ENCODE assay signal across 8 cellular contexts in the genomic region with DNA sequence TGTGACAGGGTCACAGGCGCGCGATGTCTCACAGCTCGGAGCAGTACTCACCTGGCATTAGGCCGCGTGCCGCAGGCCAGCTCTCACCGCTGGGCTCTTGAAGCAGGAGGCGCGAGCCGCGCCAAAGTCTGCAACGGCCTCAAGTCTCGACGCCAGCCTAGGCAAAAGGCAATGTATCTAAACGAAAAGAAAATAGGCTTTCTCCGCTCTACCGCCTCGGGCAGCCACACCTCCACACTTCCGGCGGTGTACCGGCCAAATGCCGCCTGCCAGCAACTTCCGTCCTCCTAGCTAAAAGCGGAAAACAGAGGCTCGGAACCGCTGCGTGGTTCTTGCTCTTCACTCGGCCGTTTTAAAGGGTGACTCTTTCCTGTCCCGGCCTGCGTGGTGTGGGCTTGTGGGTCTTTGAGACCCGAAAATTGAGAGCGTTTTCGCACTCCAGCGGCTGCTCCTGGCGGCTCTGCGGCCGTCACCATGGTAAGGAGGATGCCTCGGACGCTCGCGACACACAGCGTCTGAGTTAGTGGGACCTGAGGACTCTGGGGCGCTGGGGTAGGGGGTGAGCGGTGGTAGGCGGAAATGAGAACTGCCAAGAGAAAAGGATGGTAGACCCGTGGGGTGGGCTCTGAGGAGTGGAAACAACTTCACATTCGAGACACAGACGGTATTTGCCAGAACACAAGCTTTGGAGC. TPM values are rescaled to one million over a fixed set of nuclear protein-coding genes. Genes with fewer than 3 reads are reported as not detected.
DNase-seq lines count a peak whose midpoint lies in the region; ATAC-seq, FAIRE-seq and TF ChIP-seq lines count a peak whose summit lies in the region.

Gene GFM2, minus strand, starts transcription at position 231 of the 692 bp plus-strand sequence. CDS start 3,375 bp downstream, outside the sequence.
Gene NSA2, plus strand, starts transcription at position 363 of the 692 bp plus-strand sequence. Its CDS starts 112 bp downstream, at position 475.

- H2AFZ ChIP-seq in smooth muscle cell (ENCODE audit: low read depth) = peak within 1 kb of the TSS; percentile 99

- FAIRE-seq in bronchial epithelial cell (lab: Jason Lieb, UNC) = peak; percentile 73

- H3K36me3 ChIP-seq in bronchial epithelial cell (ENCODE audit: control insufficient read depth, insufficient read depth, low read length) (peaks cover 1% of the 10 kb centered on the region), smooth muscle cell (ENCODE audit: low read depth) (peaks cover 11% of the 10 kb centered on the region)

- in situ Hi-C loops in ACHN (cut with HindIII; ENCODE audit: low pct_ligation_motif_present, low pct_unique_long_range_greater_than_20kb, low sequenced_read_pairs) = no loop called here

- peaks cover 40% of the 10 kb centered on the region for H3K79me2 ChIP-seq in smooth muscle cell (ENCODE audit: low read depth)

- peak within 1 kb of the TSS; percentile 93 for H3K4me2 ChIP-seq in smooth muscle cell

- no peaks in the 10 kb centered on the region for H4K20me1 ChIP-seq in smooth muscle cell (ENCODE audit: low read depth)

- peak within 1 kb of the TSS; percentile 92 for H3K4me3 ChIP-seq in WI38 (ENCODE audit: low read depth, low read length)
- H3K4me3 ChIP-seq in bronchial epithelial cell (ENCODE audit: low read depth, low read length) = peak within 1 kb of the TSS; percentile 64
- H3K4me3 ChIP-seq in smooth muscle cell = peak within 1 kb of the TSS; percentile 94

- DNase-seq in ACHN (peak; percentile 94), NCI-H2227 (lab: John Stamatoyannopoulos, UW; ENCODE audit: unreplicated experiment) (peak; percentile 92), bronchial epithelial cell (ENCODE audit: low read depth) (peak; percentile 84), iPS-NIHi11 (ENCODE audit: low spot score) (peak; percentile 84), smooth muscle cell (lab: John Stamatoyannopoulos, UW; ENCODE audit: unreplicated experiment) (peak; percentile 64)

- peak within 1 kb of the TSS; percentile 65 for H3K27ac ChIP-seq in smooth muscle cell (ENCODE audit: low read depth)

- WGBS in smooth muscle cell (ENCODE audit: low lambda C conversion rate) = under 1% methylated on average over 50 of the region's 50 CpGs

- TF ChIP-seq CTCF in WI38 (IDR thresholded peaks at IDR 0.05; ENCODE audit: low read depth, low read length) (no peak), bronchial epithelial cell (IDR thresholded peaks at IDR 0.05; ENCODE audit: insufficient read depth, low read length, severe bottlenecking) (no peak), smooth muscle cell (IDR thresholded peaks at IDR 0.05; ENCODE audit: borderline replicate concordance, insufficient read depth, poor library complexity, severe bottlenecking) (no peak)

- H3K4me1 ChIP-seq in smooth muscle cell (ENCODE audit: low read depth) = peaks cover 18% of the 10 kb centered on the region

- no peaks in the 10 kb centered on the region for H3F3A ChIP-seq in smooth muscle cell (ENCODE audit: low read depth)

- H3K27me3 ChIP-seq in bronchial epithelial cell (ENCODE audit: control insufficient read depth, insufficient read depth, low read length) (no peaks in the 10 kb centered on the region), smooth muscle cell (ENCODE audit: low read depth) (no peaks in the 10 kb centered on the region)

- H3K9me3 ChIP-seq in smooth muscle cell (replicated peaks; ENCODE audit: low read depth) = no peaks in the 10 kb centered on the region

- H3K9ac ChIP-seq in smooth muscle cell (ENCODE audit: low read depth) = peak within 1 kb of the TSS; percentile 82

- ATAC-seq in GM18873 (IDR thresholded peaks at IDR 0.05; ENCODE audit: low FRiP score, unreplicated experiment) (peak; percentile 89), HG03139 (IDR thresholded peaks at IDR 0.05; ENCODE audit: unreplicated experiment) (peak; percentile 90)

RNA-seq across cellular contexts. Expression of gene GFM2, which starts in this region (rescaled TPM):
- total RNA-seq in bronchial epithelial cell = 40.0 and 41.0 TPM in 2 replicates
- total RNA-seq in smooth muscle cell = 46.7 and 53.7 TPM in 2 replicates
- 18.6 and 22.9 TPM in 2 replicates for polyA plus RNA-seq in smooth muscle cell

RNA-seq across cellular contexts. Expression of gene NSA2, which starts in this region (rescaled TPM):
- total RNA-seq in bronchial epithelial cell = 77.9 and 99.9 TPM in 2 replicates
- total RNA-seq in smooth muscle cell = 65.2 and 111 TPM in 2 replicates
- 43.6 and 57.1 TPM in 2 replicates for polyA plus RNA-seq in smooth muscle cell

Comparison
In these comparisons a context has a peak if more than half of its experiments do, and no peak if none do; other contexts are left out.
1. Peak in every context shown above with its lines: DNase-seq, ATAC-seq, H3K4me3 ChIP-seq and H3K27ac ChIP-seq.